ENCODE assay signal across 10 cellular contexts in the genomic region with DNA sequence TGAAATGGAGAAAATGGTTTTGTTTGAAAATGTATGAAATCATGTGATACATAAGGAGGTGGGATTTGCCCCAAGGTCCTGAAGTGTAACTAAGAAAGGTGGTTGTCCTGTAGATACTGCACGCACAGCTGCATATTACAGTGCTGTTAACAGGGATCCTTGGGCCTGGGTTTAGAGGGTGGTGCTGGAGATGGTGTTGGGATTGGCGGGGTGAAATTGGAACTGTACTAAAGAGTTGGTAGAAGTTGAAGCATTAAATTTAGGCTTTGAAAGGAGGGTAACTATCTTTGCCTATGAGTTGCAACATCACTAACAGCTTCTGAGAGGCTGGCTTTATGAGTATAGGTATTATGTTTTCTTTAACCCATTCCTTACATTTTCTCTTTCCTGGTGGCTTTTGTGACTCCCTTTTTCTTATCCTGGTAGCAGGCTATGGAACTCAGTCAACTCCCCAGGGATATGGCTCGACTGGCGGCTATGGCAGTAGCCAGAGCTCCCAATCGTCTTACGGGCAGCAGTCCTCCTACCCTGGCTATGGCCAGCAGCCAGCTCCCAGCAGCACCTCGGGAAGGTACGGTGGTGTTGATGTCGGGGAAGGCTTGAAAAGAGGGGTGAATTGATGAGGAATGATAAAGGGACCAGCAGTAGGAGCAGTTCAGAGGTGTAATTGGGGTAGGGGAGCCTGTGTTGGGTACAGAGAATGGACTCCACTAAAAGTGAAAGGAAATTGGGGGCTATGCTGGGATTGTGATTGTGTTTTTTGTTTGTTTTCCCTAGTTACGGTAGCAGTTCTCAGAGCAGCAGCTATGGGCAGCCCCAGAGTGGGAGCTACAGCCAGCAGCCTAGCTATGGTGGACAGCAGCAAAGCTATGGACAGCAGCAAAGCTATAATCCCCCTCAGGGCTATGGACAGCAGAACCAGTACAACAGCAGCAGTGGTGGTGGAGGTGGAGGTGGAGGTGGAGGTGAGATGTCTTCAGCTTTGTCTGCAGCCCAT. TPM values are rescaled to one million over a fixed set of nuclear protein-coding genes. Genes with fewer than 3 reads are reported as not detected.
DNase-seq lines count a peak whose midpoint lies in the region; ATAC-seq and TF ChIP-seq lines count a peak whose summit lies in the region.
"Had no signal": no experiment of that assay in that cellular context is flagged by ENCODE, and none has a peak within 500 bp of the region (broad histone marks: within the 10 kb centered on the region; RNA-seq: fewer than 3 reads in every experiment).

No MANE protein-coding gene starts in this region.

- H3K27me3 Mint-ChIP-seq in Caco-2 (ENCODE audit: insufficient read depth, unreplicated experiment), result no peaks in the 10 kb centered on the region
- no peaks in the 10 kb centered on the region for H3K27me3 Mint-ChIP-seq in central memory CD8-positive, alpha-beta T cell
- H3K27me3 Mint-ChIP-seq in neural progenitor cell (ENCODE audit: insufficient read depth, low read depth), result peaks cover 29% of the 10 kb centered on the region

- CTCF ChIA-PET in Caco-2 (lab: Charles Lee), result interaction anchor here (1.2 kb wide), 1 partner anchor 42 kb away, joined by 7 read pairs; no protein-coding TSS in a partner anchor

- no peaks in the 10 kb centered on the region for H3K9me2 ChIP-seq in Loucy (replicated peaks; ENCODE audit: low read depth, low read length)

- H3K4me1 ChIP-seq in Caco-2 (no peaks in the 10 kb centered on the region), Loucy (ENCODE audit: insufficient read depth, low read length, poor library complexity, severe bottlenecking) (peaks cover 61% of the 10 kb centered on the region), neural progenitor cell (peaks cover 17% of the 10 kb centered on the region), testis (peaks cover 29% of the 10 kb centered on the region)

- no peaks in the 10 kb centered on the region for H3K27me3 ChIP-seq in Caco-2 (replicated peaks; ENCODE audit: control insufficient read depth, insufficient read depth, low read length)
- H3K27me3 ChIP-seq in Loucy (ENCODE audit: insufficient read depth, low read length, poor library complexity, severe bottlenecking), result peaks cover 14% of the 10 kb centered on the region
- H3K27me3 ChIP-seq in neural progenitor cell, result no peaks in the 10 kb centered on the region
- no peaks in the 10 kb centered on the region for H3K27me3 ChIP-seq in testis
- H3K27me3 ChIP-seq: SJSA1 had no signal

- H3K79me2 ChIP-seq in Loucy (ENCODE audit: insufficient read depth, low read length) (peaks cover 96% of the 10 kb centered on the region), neural progenitor cell (ENCODE audit: low read depth) (peaks cover 96% of the 10 kb centered on the region)

- H3K9ac ChIP-seq in Loucy (ENCODE audit: low read depth, low read length, poor library complexity, severe bottlenecking) (peak overlapping the region; percentile 98), neural progenitor cell (no peak overlapping the region)

- H2AFZ ChIP-seq in Loucy (ENCODE audit: low read length), result no peak overlapping the region
- H2AFZ ChIP-seq in neural progenitor cell (replicated peaks), result no peak overlapping the region

- H4K20me1 ChIP-seq in Loucy (ENCODE audit: insufficient read depth, low read length, poor library complexity, severe bottlenecking) (peaks cover 89% of the 10 kb centered on the region), neural progenitor cell (ENCODE audit: low read depth) (peaks cover 81% of the 10 kb centered on the region)

- H3K4me3 Mint-ChIP-seq in Caco-2 (ENCODE audit: unreplicated experiment) (peak overlapping the region; percentile 20), neural progenitor cell (peak overlapping the region; percentile 98)
- peak overlapping the region; percentile 98 for H3K4me3 Mint-ChIP-seq in central memory CD8-positive, alpha-beta T cell

- no peak for TF ChIP-seq POLR2A in testis (IDR thresholded peaks at IDR 0.05)

- H3F3A ChIP-seq in Loucy (ENCODE audit: low read depth), result no peaks in the 10 kb centered on the region; the same call in 1 of the 2 replicates
- peaks cover 66% of the 10 kb centered on the region for H3F3A ChIP-seq in neural progenitor cell (ENCODE audit: low read depth)

- no peaks in the 10 kb centered on the region for H3K9me3 Mint-ChIP-seq in Caco-2 (ENCODE audit: unreplicated experiment)
- no peaks in the 10 kb centered on the region for H3K9me3 Mint-ChIP-seq in central memory CD8-positive, alpha-beta T cell
- peaks cover 2% of the 10 kb centered on the region for H3K9me3 Mint-ChIP-seq in neural progenitor cell

- TF ChIP-seq CTCF in Caco-2 (IDR thresholded peaks at IDR 0.05; ENCODE audit: insufficient read depth in 1 of 2, low read depth in 1 of 2, low read length in 1 of 2, severe bottlenecking in 1 of 2, unreplicated experiment in 1 of 2) (no peak), Loucy (conservative IDR thresholded peaks at IDR 0.05; ENCODE audit: low read length) (no peak), neural progenitor cell (IDR thresholded peaks at IDR 0.05) (no peak), testis (IDR thresholded peaks at IDR 0.05) (no peak)

- no peak for ATAC-seq in central memory CD8-positive, alpha-beta T cell (replicated peaks; ENCODE audit: extremely low read depth, poor library complexity, severe bottlenecking)
- no peak for ATAC-seq in HG02885 (IDR thresholded peaks at IDR 0.05; ENCODE audit: poor library complexity, unreplicated experiment)

- no peaks in the 10 kb centered on the region for H3K9me3 ChIP-seq in Caco-2
- no peaks in the 10 kb centered on the region for H3K9me3 ChIP-seq in Loucy (ENCODE audit: insufficient read depth, low read depth, low read length)
- no peaks in the 10 kb centered on the region for H3K9me3 ChIP-seq in neural progenitor cell (ENCODE audit: low read depth)
- no peaks in the 10 kb centered on the region for H3K9me3 ChIP-seq in testis
- H3K9me3 ChIP-seq: SJSA1 had no signal

- intact Hi-C loops in Caco-2 (cut with micrococcal nuclease; ENCODE audit: unreplicated experiment), result no loop called here
- intact Hi-C loops in testis (cut with DNase I; ENCODE audit: low total_unique reads), result loop anchor here (10.0 kb wide), 1 partner anchor 691 kb away; the partner anchor contains the start of gene ZNF267

- no peak overlapping the region for H3K27ac ChIP-seq in neural progenitor cell
- H3K27ac ChIP-seq in testis, result no peak overlapping the region
- H3K27ac ChIP-seq: SJSA1 had no signal

- POLR2A ChIA-PET in Caco-2 (lab: Charles Lee), result no interaction called here

- 56 to 64% methylated on average over 10 of the region's 10 CpGs for WGBS in testis, 2 donors

- H3K36me3 Mint-ChIP-seq in Caco-2 (ENCODE audit: insufficient read depth, unreplicated experiment) (peaks cover 97% of the 10 kb centered on the region), neural progenitor cell (peaks cover 66% of the 10 kb centered on the region)
- H3K36me3 Mint-ChIP-seq in central memory CD8-positive, alpha-beta T cell (ENCODE audit: insufficient read depth), result peaks cover 98% of the 10 kb centered on the region

- H3K27ac Mint-ChIP-seq in Caco-2 (ENCODE audit: unreplicated experiment) (peak overlapping the region; percentile 69), neural progenitor cell (peak overlapping the region; percentile 36)
- H3K27ac Mint-ChIP-seq in central memory CD8-positive, alpha-beta T cell (ENCODE audit: low read depth), result peak overlapping the region; percentile 99

- H3K4me1 Mint-ChIP-seq in Caco-2 (ENCODE audit: low read depth, unreplicated experiment) (peaks cover 13% of the 10 kb centered on the region), neural progenitor cell (peaks cover 34% of the 10 kb centered on the region)
- H3K4me1 Mint-ChIP-seq in central memory CD8-positive, alpha-beta T cell, result peaks cover 88% of the 10 kb centered on the region

- DNase-seq in Caco-2 (no peak), neural progenitor cell (ENCODE audit: low spot score) (no peak), DMS 273 (lab: John Stamatoyannopoulos, UW; ENCODE audit: unreplicated experiment) (no peak), NCI-H345 (lab: John Stamatoyannopoulos, UW) (no peak), testis (no peak)
- DNase-seq in central memory CD8-positive, alpha-beta T cell (ENCODE audit: low spot score in 2 of 2), result no peak
- DNase-seq: dermis blood vessel endothelial cell had no signal

- no peak overlapping the region for H3K4me3 ChIP-seq in Caco-2 (ENCODE audit: low read depth, low read length)
- H3K4me3 ChIP-seq in Loucy (ENCODE audit: low read length, poor library complexity, severe bottlenecking), result peak overlapping the region; percentile 98
- H3K4me3 ChIP-seq in neural progenitor cell, result peak overlapping the region; percentile 72
- no peak overlapping the region for H3K4me3 ChIP-seq in testis

- no TSS peak for BruUV-seq in Caco-2 (replicated peaks; lab: Mats Ljungman, UMichigan)

- peak overlapping the region; percentile 95 for H3K4me2 ChIP-seq in Loucy (ENCODE audit: low read depth, low read length, poor library complexity, severe bottlenecking)
- peak overlapping the region; percentile 95 for H3K4me2 ChIP-seq in neural progenitor cell

- H3K36me3 ChIP-seq in Caco-2 (ENCODE audit: control insufficient read depth, insufficient read depth, low read length) (peaks cover 5% of the 10 kb centered on the region), Loucy (ENCODE audit: insufficient read depth, low read length) (peaks cover 75% of the 10 kb centered on the region), neural progenitor cell (peaks cover 25% of the 10 kb centered on the region), testis (ENCODE audit: low read depth, missing control alignments) (peaks cover 3% of the 10 kb centered on the region)

RNA-seq across cellular contexts. Expression of gene FUS, which starts 3.8 kb away (rescaled TPM):
- total RNA-seq in Caco-2 (2022), result 489 and 490 TPM in 2 replicates
- 81.7 and 127 TPM in 2 replicates for total RNA-seq in neural progenitor cell (ENCODE audit: low replicate concordance)
- total RNA-seq in testis, result 100 to 1,000 TPM; 205 to 217 TPM
- 423 TPM for polyA plus RNA-seq in testis (ENCODE audit: insufficient read depth, low read depth, low replicate concordance)

RNA-seq across cellular contexts. Expression of gene PYCARD, which starts 18.8 kb away (rescaled TPM):
- total RNA-seq in Caco-2 (2022) (0.49 and 0.84 TPM in 2 replicates), neural progenitor cell (ENCODE audit: low replicate concordance) (0.81 TPM in 1 of 2 replicates, not detected in the other), testis (10 to 100 TPM in 1 of 2 donors, 1 to 10 TPM in 1; 2.6 to 11.1 TPM)
- polyA plus RNA-seq in testis (ENCODE audit: insufficient read depth, low read depth, low replicate concordance), result 8.7 TPM

RNA-seq across cellular contexts. Expression of gene TRIM72, which starts 30.2 kb away (rescaled TPM):
- 0.07 TPM in 2 replicates for total RNA-seq in Caco-2 (2022)
- total RNA-seq in neural progenitor cell (ENCODE audit: low replicate concordance), result 0.07 TPM in 1 of 2 replicates, not detected in the other
- total RNA-seq in testis, result under 1 TPM; 0.50 to 0.55 TPM
- polyA plus RNA-seq in testis (ENCODE audit: insufficient read depth, low read depth, low replicate concordance), result 0.58 TPM
- total RNA-seq: dermis blood vessel endothelial cell, SJSA1 had no signal

RNA-seq across cellular contexts. Expression of gene PYDC1, which starts 33.2 kb away (rescaled TPM):
- total RNA-seq in Caco-2 (2022), result not detected in 2 replicates
- not detected in 2 replicates for total RNA-seq in neural progenitor cell (ENCODE audit: low replicate concordance)
- total RNA-seq in testis, result not detected
- polyA plus RNA-seq in testis (ENCODE audit: insufficient read depth, low read depth, low replicate concordance), result not detected
- total RNA-seq: dermis blood vessel endothelial cell, SJSA1 had no signal

RNA-seq across cellular contexts. Expression of gene PRSS36, which starts 33.9 kb away (rescaled TPM):
- total RNA-seq in Caco-2 (2022), result 1.4 and 1.6 TPM in 2 replicates
- 0.30 and 0.68 TPM in 2 replicates for total RNA-seq in neural progenitor cell (ENCODE audit: low replicate concordance)
- 1 to 10 TPM; 7.1 to 8.3 TPM for total RNA-seq in testis
- polyA plus RNA-seq in testis (ENCODE audit: insufficient read depth, low read depth, low replicate concordance), result 5.4 TPM
- total RNA-seq: dermis blood vessel endothelial cell had no signal

Comparison
In these comparisons a context has a peak if more than half of its experiments do, and no peak if none do; other contexts are left out.
1. H3K4me3 ChIP-seq: peak in Loucy (single experiment) and neural progenitor cell (single experiment); none in Caco-2 (single experiment) and testis (0 of 2).
2. H3K27ac Mint-ChIP-seq: peak in every context shown above with its lines; median percentile 99 in central memory CD8-positive, alpha-beta T cell; 69 in Caco-2; 36 in neural progenitor cell.
3. H3K4me3 Mint-ChIP-seq: peak in every context shown above with its lines; median percentile 98 in central memory CD8-positive, alpha-beta T cell; 98 in neural progenitor cell; 20 in Caco-2.